Comparison of ENCODE assay signal across 35 cellular contexts in genomic region chr6:27359231-27359630, GRCh38. TPM values are rescaled to one million over a fixed set of nuclear protein-coding genes. Genes with fewer than 3 reads are reported as not detected.
"Had no signal": no experiment of that assay in that cellular context is flagged by ENCODE, and none has a peak within 500 bp of the region (broad histone marks: within the 10 kb centered on the region; RNA-seq: fewer than 3 reads in every experiment).

No MANE protein-coding gene starts in this region.

- DNase-seq: activated B cell treated with CpG ODN at 0.5 μM for 24 hours; activated CD4-positive, alpha-beta T cell treated with anti-CD3 and anti-CD28 coated beads for 48 hours; activated CD4-positive, alpha-beta T cell treated with anti-CD3 and anti-CD28 coated beads, Interleukin-2, amount 50 U/mL, for 1 hour; activated CD4-positive, alpha-beta T cell treated with anti-CD3 and anti-CD28 coated beads, Interleukin-2, amount 50 U/mL, for 48 hours; activated CD8-positive, alpha-beta memory T cell treated with anti-CD3 and anti-CD28 coated beads for 24 hours; activated CD8-positive, alpha-beta T cell treated with anti-CD3 and anti-CD28 coated beads for 36 hours; activated gamma-delta T cell; activated naive CD4-positive, alpha-beta T cell; activated naive CD4-positive, alpha-beta T cell treated with anti-CD3 and anti-CD28 coated beads, Interleukin-2, amount 10 ng/mL, durations not matched to agents 7 days and 5 days; activated naive CD8-positive, alpha-beta T cell treated with anti-CD3 and anti-CD28 coated beads, Interleukin-2, amount 10 ng/mL, durations not matched to agents 7 days and 5 days; activated T-cell treated with anti-CD3 and anti-CD28 coated beads, Interleukin-2, amount 50 U/mL, for 48 hours; cortex of kidney; dermis blood vessel endothelial cell; effector CD4-positive, alpha-beta T cell; effector memory CD8-positive, alpha-beta T cell; erythroblast; gastrocnemius medialis; glutamatergic neuron; heart left ventricle; T-cell; T1000; WERI-Rb-1 had no signal

- H3K4me3 ChIP-seq: ascending aorta, breast epithelium, esophagus muscularis mucosa, gastrocnemius medialis, heart left ventricle had no signal

- H3K4me1 Mint-ChIP-seq: activated B cell treated with CpG ODN at 0.5 μM for 24 hours; activated naive CD4-positive, alpha-beta T cell treated with anti-CD3 and anti-CD28 coated beads, Interleukin-2, amount 10 ng/mL, durations not matched to agents 7 days and 5 days; activated naive CD8-positive, alpha-beta T cell treated with anti-CD3 and anti-CD28 coated beads, Interleukin-2, amount 10 ng/mL, durations not matched to agents 7 days and 5 days; brain; central memory CD8-positive, alpha-beta T cell; T-cell had no signal

- H3K27ac ChIP-seq: ascending aorta, breast epithelium, esophagus muscularis mucosa, foreskin keratinocyte, gastrocnemius medialis, heart left ventricle, WERI-Rb-1 had no signal

- H3K36me3 ChIP-seq: WERI-Rb-1 had no signal

- H3K27me3 ChIP-seq: ascending aorta, breast epithelium, esophagus muscularis mucosa, foreskin keratinocyte, gastrocnemius medialis, heart left ventricle had no signal

- H3K4me1 ChIP-seq: ascending aorta, breast epithelium, esophagus muscularis mucosa, foreskin keratinocyte, gastrocnemius medialis, heart left ventricle had no signal

- H3K4me3 Mint-ChIP-seq: activated B cell treated with CpG ODN at 0.5 μM for 24 hours; activated CD8-positive, alpha-beta T cell treated with anti-CD3 and anti-CD28 coated beads for 36 hours; activated naive CD4-positive, alpha-beta T cell treated with anti-CD3 and anti-CD28 coated beads, Interleukin-2, amount 10 ng/mL, durations not matched to agents 7 days and 5 days; activated naive CD8-positive, alpha-beta T cell treated with anti-CD3 and anti-CD28 coated beads, Interleukin-2, amount 10 ng/mL, durations not matched to agents 7 days and 5 days; brain; central memory CD8-positive, alpha-beta T cell; effector memory CD8-positive, alpha-beta T cell; T-cell; T-helper 1 cell treated with Interleukin-12 subunit alpha and Interleukin-12 subunit beta and Interleukin-4 antibody, amounts not matched to agents 30 μg/mL and 1 μg/mL, for 36 hours; T-helper 2 cell treated with Interferon-gamma antibody and Interleukin-4, amounts not matched to agents 5 μg/mL and 100 μg/mL, for 36 hours had no signal

- H3K27me3 Mint-ChIP-seq: activated CD8-positive, alpha-beta T cell treated with anti-CD3 and anti-CD28 coated beads for 36 hours; activated naive CD4-positive, alpha-beta T cell treated with anti-CD3 and anti-CD28 coated beads, Interleukin-2, amount 10 ng/mL, durations not matched to agents 7 days and 5 days; activated naive CD8-positive, alpha-beta T cell treated with anti-CD3 and anti-CD28 coated beads, Interleukin-2, amount 10 ng/mL, durations not matched to agents 7 days and 5 days; brain; effector memory CD8-positive, alpha-beta T cell had no signal

- H3K27ac Mint-ChIP-seq: activated B cell treated with CpG ODN at 0.5 μM for 24 hours; activated CD8-positive, alpha-beta T cell treated with anti-CD3 and anti-CD28 coated beads for 36 hours; activated naive CD4-positive, alpha-beta T cell treated with anti-CD3 and anti-CD28 coated beads, Interleukin-2, amount 10 ng/mL, durations not matched to agents 7 days and 5 days; activated naive CD4-positive, alpha-beta T cell treated with anti-CD3 and anti-CD28 coated beads, Interleukin-2, amount 50 U/mL, for 72 hours; activated naive CD8-positive, alpha-beta T cell treated with anti-CD3 and anti-CD28 coated beads, Interleukin-2, amount 10 ng/mL, durations not matched to agents 7 days and 5 days; brain; effector memory CD8-positive, alpha-beta T cell; T-cell; T-helper 1 cell treated with Interleukin-12 subunit alpha and Interleukin-12 subunit beta and Interleukin-4 antibody, amounts not matched to agents 30 μg/mL and 1 μg/mL, for 36 hours; T-helper 2 cell treated with Interferon-gamma antibody and Interleukin-4, amounts not matched to agents 5 μg/mL and 100 μg/mL, for 36 hours had no signal

- FAIRE-seq: colon had no signal

- ATAC-seq: activated CD4-positive, CD25-positive, alpha-beta regulatory T cell treated with anti-CD3 and anti-CD28 coated beads, Interleukin-2, amount 50 U/mL, for 24 hours; activated CD8-positive, alpha-beta T cell treated with anti-CD3 and anti-CD28 coated beads for 36 hours; effector memory CD8-positive, alpha-beta T cell; foreskin keratinocyte; gastrocnemius medialis; heart left ventricle; T-cell had no signal

RNA-seq across cellular contexts. Expression of gene POM121L2, which starts 47.2 kb away (rescaled TPM):
- total RNA-seq: activated B cell treated with CpG ODN at 0.5 μM for 24 hours; activated CD8-positive, alpha-beta T cell treated with anti-CD3 and anti-CD28 coated beads for 36 hours; activated naive CD4-positive, alpha-beta T cell treated with anti-CD3 and anti-CD28 coated beads, Interleukin-2, amount 50 U/mL, for 72 hours; activated naive CD8-positive, alpha-beta T cell treated with anti-CD3 and anti-CD28 coated beads, Interleukin-2, amount 10 ng/mL, durations not matched to agents 7 days and 5 days; ascending aorta; breast epithelium; cardiac septum; chondrocyte; dermis blood vessel endothelial cell; esophagus muscularis mucosa; foreskin keratinocyte; gastrocnemius medialis; heart left ventricle; T-cell had no signal
- polyA plus RNA-seq: foreskin keratinocyte, heart left ventricle had no signal
